ENCODE assay signal across 9 cellular contexts in the genomic region with DNA sequence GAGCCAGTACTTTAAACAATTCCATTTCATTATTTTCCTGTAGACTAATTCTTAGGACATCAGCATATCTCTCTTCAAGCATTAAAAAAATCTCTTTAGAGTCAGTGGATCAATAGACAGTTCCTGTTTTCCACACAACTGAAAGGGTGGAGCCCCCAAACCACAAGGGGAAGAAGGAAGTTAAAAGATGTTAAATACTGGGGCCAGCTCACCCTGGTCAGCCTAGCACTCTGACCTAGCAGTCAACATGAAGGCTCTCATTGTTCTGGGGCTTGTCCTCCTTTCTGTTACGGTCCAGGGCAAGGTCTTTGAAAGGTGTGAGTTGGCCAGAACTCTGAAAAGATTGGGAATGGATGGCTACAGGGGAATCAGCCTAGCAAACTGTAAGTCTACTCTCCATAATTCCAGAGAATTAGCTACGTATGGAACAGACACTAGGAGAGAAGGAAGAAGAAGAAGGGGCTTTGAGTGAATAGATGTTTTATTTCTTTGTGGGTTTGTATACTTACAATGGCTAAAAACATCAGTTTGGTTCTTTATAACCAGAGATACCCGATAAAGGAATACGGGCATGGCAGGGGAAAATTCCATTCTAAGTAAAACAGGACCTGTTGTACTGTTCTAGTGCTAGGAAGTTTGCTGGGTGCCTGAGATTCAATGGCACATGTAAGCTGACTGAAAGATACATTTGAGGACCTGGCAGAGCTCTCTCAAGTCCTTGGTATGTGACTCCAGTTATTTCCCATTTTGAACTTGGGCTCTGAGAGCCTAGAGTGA. TPM values are rescaled to one million over a fixed set of nuclear protein-coding genes. Genes with fewer than 3 reads are reported as not detected.
DNase-seq lines count a peak whose midpoint lies in the region; ATAC-seq lines count a peak whose summit lies in the region.
"Had no signal": no experiment of that assay in that cellular context is flagged by ENCODE, and none has a peak within 500 bp of the region (broad histone marks: within the 10 kb centered on the region; RNA-seq: fewer than 3 reads in every experiment).

TSS of gene LYZ (plus strand) at position 220 of the 777 bp plus-strand sequence. CDS start at position 248, 28 bp downstream.

- 84 to 85% methylated on average over 4 of the region's 4 CpGs for WGBS in aorta, 2 donors

- H3K4me1 ChIP-seq in duodenal mucosa (ENCODE audit: control insufficient read depth in 1 of 2, insufficient read depth in 2 of 2, low read length in 2 of 2) (peaks cover 0 to 9% of the 10 kb centered on the region in 2 donors), muscle layer of duodenum (ENCODE audit: control insufficient read depth in 1 of 2, insufficient read depth in 2 of 2, low read length in 2 of 2) (no peaks in the 10 kb centered on the region), aorta (ENCODE audit: control insufficient read depth in 1 of 2, insufficient read depth in 2 of 2, low read length in 2 of 2) (no peaks in the 10 kb centered on the region)

- H3K27ac ChIP-seq in duodenal mucosa (ENCODE audit: low read depth, low read length): no peak within 1 kb of the TSS
- peak within 1 kb of the TSS; percentile 83 for H3K27ac ChIP-seq in muscle layer of duodenum (ENCODE audit: low read length)
- H3K27ac ChIP-seq in aorta (ENCODE audit: low read depth in 1 of 2, low read length in 2 of 2): no peak within 1 kb of the TSS

- H3K4me3 ChIP-seq in duodenal mucosa (ENCODE audit: low read depth in 1 of 2, low read length in 2 of 2) (peak within 1 kb of the TSS; percentile 9 to 16), muscle layer of duodenum (ENCODE audit: low read depth in 1 of 2, low read length in 2 of 2) (peak within 1 kb of the TSS; percentile 21 to 63), aorta (ENCODE audit: low read length in 2 of 2) (no peak within 1 kb of the TSS)

- no peak within 1 kb of the TSS for H3K9ac ChIP-seq in duodenal mucosa (ENCODE audit: low read depth in 1 of 2, low read length in 2 of 2)

- H3K27me3 ChIP-seq in duodenal mucosa (ENCODE audit: control insufficient read depth in 1 of 2, insufficient read depth in 2 of 2, low read length in 2 of 2) (no peaks in the 10 kb centered on the region), muscle layer of duodenum (ENCODE audit: low read depth, low read length) (no peaks in the 10 kb centered on the region), aorta (ENCODE audit: control insufficient read depth in 1 of 2, insufficient read depth in 2 of 2, low read length in 1 of 2) (no peaks in the 10 kb centered on the region)

- DNase-seq in NOMO-1 (lab: John Stamatoyannopoulos, UW; ENCODE audit: unreplicated experiment in 2 of 2) (peak; percentile 95 to 97), aorta (no peak), COR-L47 (lab: John Stamatoyannopoulos, UW) (no peak)
- no peak for DNase-seq in activated CD4-positive, alpha-beta T cell treated with anti-CD3 and anti-CD28 coated beads for 48 hours
- DNase-seq: NCI-H1930 had no signal

- no peaks in the 10 kb centered on the region for H3K36me3 ChIP-seq in duodenal mucosa (ENCODE audit: control insufficient read depth in 1 of 2, insufficient read depth in 2 of 2, low read length in 2 of 2)
- H3K36me3 ChIP-seq in muscle layer of duodenum (ENCODE audit: control insufficient read depth in 1 of 2, insufficient read depth in 2 of 2, low read length in 2 of 2): no peaks in the 10 kb centered on the region
- no peaks in the 10 kb centered on the region for H3K36me3 ChIP-seq in aorta (ENCODE audit: control insufficient read depth in 1 of 2, insufficient read depth in 2 of 2, low read length in 1 of 2)

- no peak for ATAC-seq in aorta (ENCODE audit: low FRiP score)
- no peak for ATAC-seq in HG03097 (IDR thresholded peaks at IDR 0.05; ENCODE audit: low FRiP score, unreplicated experiment)

- intact Hi-C loops in aorta (cut with DNase I): no loop called here

- H3K9me3 ChIP-seq in duodenal mucosa (ENCODE audit: control insufficient read depth in 1 of 2, low read length in 2 of 2) (no peaks in the 10 kb centered on the region), muscle layer of duodenum (ENCODE audit: control insufficient read depth in 1 of 2, low read length in 2 of 2) (no peaks in the 10 kb centered on the region), aorta (ENCODE audit: control insufficient read depth, low read length) (no peaks in the 10 kb centered on the region)

RNA-seq across cellular contexts. Expression of gene LYZ, which starts in this region (rescaled TPM):
- total RNA-seq in aorta: 100 to 1,000 TPM in 1 of 2 donors, 10 to 100 TPM in 1; 38.7 to 180 TPM
- polyA plus RNA-seq in aorta: 100 to 1,000 TPM in 1 of 2 donors, 10 to 100 TPM in 1; 15.1 to 122 TPM
- total RNA-seq: fibroblast of villous mesenchyme had no signal

Comparison
In these comparisons a context has a peak if more than half of its experiments do, and no peak if none do; other contexts are left out.
1. DNase-seq: peak in NOMO-1 (2 of 2); none in aorta (0 of 2), COR-L47 (single experiment) and activated CD4-positive, alpha-beta T cell treated with anti-CD3 and anti-CD28 coated beads for 48 hours (single experiment).
2. H3K4me3 ChIP-seq: peak in duodenal mucosa (2 of 2) and muscle layer of duodenum (2 of 2); none in aorta (0 of 2).